21 cellular contexts compared by ENCODE assay signal in the genomic region with DNA sequence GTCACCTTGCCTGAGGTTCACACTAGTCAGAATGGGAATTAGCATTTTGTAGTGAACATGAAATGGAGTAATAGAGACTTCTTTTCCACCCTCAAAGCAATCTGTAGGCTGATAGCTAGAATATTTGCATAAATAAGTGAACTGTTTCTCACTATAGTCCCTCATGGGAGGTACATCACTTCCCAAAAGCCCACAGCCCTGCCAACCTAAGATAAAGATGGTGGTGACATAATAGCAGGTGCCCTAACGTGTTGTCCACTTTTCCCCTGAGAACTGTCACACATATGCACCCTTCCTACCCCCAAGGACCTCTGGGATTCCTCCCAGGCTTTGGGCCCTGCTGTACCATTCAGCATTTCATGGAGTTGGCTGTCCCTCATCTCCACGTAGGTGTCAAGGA. TPM values are rescaled to one million over a fixed set of nuclear protein-coding genes. Genes with fewer than 3 reads are reported as not detected.
DNase-seq lines count a peak whose midpoint lies in the region; ATAC-seq, FAIRE-seq and TF ChIP-seq lines count a peak whose summit lies in the region.
"Had no signal": no experiment of that assay in that cellular context is flagged by ENCODE, and none has a peak within 500 bp of the region (broad histone marks: within the 10 kb centered on the region; RNA-seq: fewer than 3 reads in every experiment).

No MANE protein-coding gene starts in this region.

- DNase-seq in NCI-H526 (lab: John Stamatoyannopoulos, UW) (peak; percentile 27 to 37), NCI-H526 treated with DMSO at 0.1 percent for 48 hours (lab: John Stamatoyannopoulos, UW) (no peak), GM18507 (ENCODE audit: extremely low spot score, insufficient read length, low read depth) (no peak), Karpas-422 (peak; percentile 84), GM13976 (ENCODE audit: low spot score) (no peak)
- no peak for DNase-seq in stimulated activated CD4-positive, alpha-beta T cell treated with anti-CD3 and anti-CD28 coated beads, Interleukin-2, amount 100 ng/mL, for 48 hours
- DNase-seq in naive thymus-derived CD4-positive, alpha-beta T cell: no peak
- DNase-seq: DMS 273 treated with DMSO at 0.1 percent for 48 hours, GOT3, MG63, NCI-H1092 treated with DMSO at 0.1 percent for 48 hours, NCI-H2107, NCI-H345, NCI-H69, SHP77 treated with DMSO at 0.1 percent for 48 hours had no signal

- no peaks in the 10 kb centered on the region for H3K9me2 ChIP-seq in Karpas-422 (replicated peaks; ENCODE audit: insufficient read depth, low read length)

- CTCF ChIA-PET in naive thymus-derived CD4-positive, alpha-beta T cell (lab: Charles Lee): no interaction called here

- FAIRE-seq in GM18507 (lab: Jason Lieb, UNC): peak; percentile 67

- H4K20me1 ChIP-seq in Karpas-422 (ENCODE audit: insufficient read depth, low read depth, low read length): no peaks in the 10 kb centered on the region

- no peak overlapping the region for H3K4me3 Mint-ChIP-seq in stimulated activated memory B cell treated with anti-CD40 and anti-IgM and Interleukin-4, amounts not matched to agents 10 μg/mL and 1 μg/mL and 100 μg/mL, for 72 hours
- H3K4me3 Mint-ChIP-seq in naive thymus-derived CD4-positive, alpha-beta T cell: no peak overlapping the region
- H3K4me3 Mint-ChIP-seq: T-helper 1 cell treated with Interleukin-12 subunit alpha and Interleukin-12 subunit beta and Interleukin-4 antibody, amounts not matched to agents 30 μg/mL and 1 μg/mL, for 36 hours had no signal

- in situ Hi-C loops in GM13976 (cut with MboI; ENCODE audit: low sequenced_read_pairs, unreplicated experiment): no loop called here

- peaks cover 67% of the 10 kb centered on the region for H3K4me1 ChIP-seq in Karpas-422 (ENCODE audit: low read length)
- peaks cover 11% of the 10 kb centered on the region in 2 donors for H3K4me1 ChIP-seq in naive thymus-derived CD4-positive, alpha-beta T cell (ENCODE audit: control insufficient read depth in 2 of 2, insufficient read depth in 2 of 2, low read length in 2 of 2)

- peak overlapping the region; percentile 46 for H3K4me3 ChIP-seq in Karpas-422 (ENCODE audit: low read length)
- no peak overlapping the region for H3K4me3 ChIP-seq in naive thymus-derived CD4-positive, alpha-beta T cell (ENCODE audit: low read length)
- H3K4me3 ChIP-seq: MG63 had no signal

- peak overlapping the region; percentile 61 for H3K4me2 ChIP-seq in Karpas-422 (ENCODE audit: low read depth, low read length, poor library complexity, severe bottlenecking)

- H3K27ac ChIP-seq in Karpas-422 (ENCODE audit: low read length): peak overlapping the region; percentile 83
- H3K27ac ChIP-seq in naive thymus-derived CD4-positive, alpha-beta T cell (ENCODE audit: low read depth, low read length): no peak overlapping the region
- H3K27ac ChIP-seq: 22Rv1 had no signal

- intact Hi-C loops in naive thymus-derived CD4-positive, alpha-beta T cell (cut with micrococcal nuclease): loop anchor here in 1 of 2 donors (10.0 kb wide), 1 partner anchor 94 kb away; a partner anchor contains a TSS

- no peaks in the 10 kb centered on the region for H3K27me3 Mint-ChIP-seq in stimulated activated memory B cell treated with anti-CD40 and anti-IgM and Interleukin-4, amounts not matched to agents 10 μg/mL and 1 μg/mL and 100 μg/mL, for 72 hours
- H3K27me3 Mint-ChIP-seq in naive thymus-derived CD4-positive, alpha-beta T cell: no peaks in the 10 kb centered on the region

- no peaks in the 10 kb centered on the region for H3K9me3 ChIP-seq in Karpas-422 (ENCODE audit: low read length)
- H3K9me3 ChIP-seq in naive thymus-derived CD4-positive, alpha-beta T cell (ENCODE audit: control insufficient read depth in 2 of 3, low read length in 3 of 3): no peaks in the 10 kb centered on the region
- H3K9me3 ChIP-seq: MG63 had no signal

- no peak overlapping the region for H2AFZ ChIP-seq in Karpas-422 (ENCODE audit: low read length)

- peaks cover 8% of the 10 kb centered on the region for H3K36me3 ChIP-seq in Karpas-422 (ENCODE audit: insufficient read depth, low read length)
- peaks cover 0 to 29% (median 0%) of the 10 kb centered on the region in 3 experiments for H3K36me3 ChIP-seq in naive thymus-derived CD4-positive, alpha-beta T cell (ENCODE audit: control insufficient read depth in 2 of 3, insufficient read depth in 3 of 3, low read length in 3 of 3)
- H3K36me3 ChIP-seq: MG63 had no signal

- TF ChIP-seq CTCF in GM13976 (IDR thresholded peaks at IDR 0.05; ENCODE audit: borderline replicate concordance, control extremely low read depth, extremely low read depth, insufficient read depth, missing control alignments): no peak

- peaks cover 1% of the 10 kb centered on the region for H3K9me3 Mint-ChIP-seq in stimulated activated memory B cell treated with anti-CD40 and anti-IgM and Interleukin-4, amounts not matched to agents 10 μg/mL and 1 μg/mL and 100 μg/mL, for 72 hours
- peaks cover 0 to 3% (median 0%) of the 10 kb centered on the region in 11 donors for H3K9me3 Mint-ChIP-seq in naive thymus-derived CD4-positive, alpha-beta T cell
- H3K9me3 Mint-ChIP-seq: T-helper 1 cell treated with Interleukin-12 subunit alpha and Interleukin-12 subunit beta and Interleukin-4 antibody, amounts not matched to agents 30 μg/mL and 1 μg/mL, for 36 hours had no signal

- no peaks in the 10 kb centered on the region for H3K27me3 ChIP-seq in Karpas-422 (ENCODE audit: low read length)
- H3K27me3 ChIP-seq in naive thymus-derived CD4-positive, alpha-beta T cell (ENCODE audit: control insufficient read depth in 2 of 2, insufficient read depth in 2 of 2, low read length in 2 of 2): no peaks in the 10 kb centered on the region
- H3K27me3 ChIP-seq: MG63 had no signal

- POLR2A ChIA-PET in naive thymus-derived CD4-positive, alpha-beta T cell (lab: Charles Lee): no interaction called here

- peak; percentile 35 for ATAC-seq in stimulated activated memory B cell treated with anti-CD40 and anti-IgM and Interleukin-4, amounts not matched to agents 10 μg/mL and 1 μg/mL and 100 μg/mL, for 72 hours
- ATAC-seq in naive thymus-derived CD4-positive, alpha-beta T cell: no peak
- ATAC-seq: SK-N-SH treated with all-trans-retinoic acid at 6 μM for 48 hours had no signal

- H3K79me2 ChIP-seq in Karpas-422 (ENCODE audit: low read length): peaks cover 20% of the 10 kb centered on the region

- peaks cover 47% of the 10 kb centered on the region for H3K4me1 Mint-ChIP-seq in stimulated activated memory B cell treated with anti-CD40 and anti-IgM and Interleukin-4, amounts not matched to agents 10 μg/mL and 1 μg/mL and 100 μg/mL, for 72 hours
- peaks cover 15 to 46% (median 36%) of the 10 kb centered on the region in 7 donors for H3K4me1 Mint-ChIP-seq in naive thymus-derived CD4-positive, alpha-beta T cell

- H3K9ac ChIP-seq in Karpas-422 (ENCODE audit: low read length): peak overlapping the region; percentile 29

- H3K36me3 Mint-ChIP-seq in stimulated activated memory B cell treated with anti-CD40 and anti-IgM and Interleukin-4, amounts not matched to agents 10 μg/mL and 1 μg/mL and 100 μg/mL, for 72 hours: peaks cover 25% of the 10 kb centered on the region
- peaks cover 0 to 23% (median 10%) of the 10 kb centered on the region in 5 donors for H3K36me3 Mint-ChIP-seq in naive thymus-derived CD4-positive, alpha-beta T cell

- H3K27ac Mint-ChIP-seq in stimulated activated memory B cell treated with anti-CD40 and anti-IgM and Interleukin-4, amounts not matched to agents 10 μg/mL and 1 μg/mL and 100 μg/mL, for 72 hours: no peak overlapping the region
- peak overlapping the region in 2 of 9 donors; percentile 8 to 38 for H3K27ac Mint-ChIP-seq in naive thymus-derived CD4-positive, alpha-beta T cell
- H3K27ac Mint-ChIP-seq: T-helper 1 cell treated with Interleukin-12 subunit alpha and Interleukin-12 subunit beta and Interleukin-4 antibody, amounts not matched to agents 30 μg/mL and 1 μg/mL, for 36 hours had no signal

RNA-seq across cellular contexts. Expression of a gene that starts 4.4 kb away (rescaled TPM):
- total RNA-seq in Karpas-422 (2014; rRNA removed; shearing (Covaris generic); ENCODE audit: low replicate concordance): 27.5 and 66.5 TPM in 2 replicates
- total RNA-seq in naive thymus-derived CD4-positive, alpha-beta T cell: 10 to 100 TPM in 4 of 5 experiments, 1 to 10 TPM in 1; 5.4 to 37.7 (median 32.8) TPM
- 100 to 1,000 TPM; 161 to 166 TPM for polyA plus RNA-seq in naive thymus-derived CD4-positive, alpha-beta T cell

RNA-seq across cellular contexts. Expression of a gene that starts 51.0 kb away (rescaled TPM):
- total RNA-seq in Karpas-422 (2014; rRNA removed; shearing (Covaris generic); ENCODE audit: low replicate concordance): 18.9 and 43.5 TPM in 2 replicates
- 10 to 100 TPM; 26.2 to 46.3 (median 37.3) TPM for total RNA-seq in naive thymus-derived CD4-positive, alpha-beta T cell
- polyA plus RNA-seq in naive thymus-derived CD4-positive, alpha-beta T cell: 1 to 10 TPM; 7.1 to 8.7 TPM

RNA-seq across cellular contexts. Expression of a gene that starts 51.3 kb away (rescaled TPM):
- total RNA-seq in Karpas-422 (2014; rRNA removed; shearing (Covaris generic); ENCODE audit: low replicate concordance): 4.1 and 9.5 TPM in 2 replicates
- 1 to 10 TPM in 4 of 5 experiments, under 1 TPM in 1; 0.29 to 1.4 (median 1.2) TPM for total RNA-seq in naive thymus-derived CD4-positive, alpha-beta T cell
- under 1 TPM in 1 of 2 donors, not detected in 1; 0.13 TPM for polyA plus RNA-seq in naive thymus-derived CD4-positive, alpha-beta T cell
- total RNA-seq: HT-29 had no signal
- polyA plus RNA-seq: BJ had no signal

Comparison
In these comparisons a context has a peak if more than half of its experiments do, and no peak if none do; other contexts are left out.
1. DNase-seq: peak in NCI-H526 (2 of 2) and Karpas-422 (single experiment); none in NCI-H526 treated with DMSO at 0.1 percent for 48 hours (single experiment), GM18507 (single experiment), stimulated activated CD4-positive, alpha-beta T cell treated with anti-CD3 and anti-CD28 coated beads, Interleukin-2, amount 100 ng/mL, for 48 hours (0 of 2), GM13976 (single experiment) and naive thymus-derived CD4-positive, alpha-beta T cell (0 of 9).